Comparison of ENCODE assay signal across 8 cellular contexts in the genomic region with DNA sequence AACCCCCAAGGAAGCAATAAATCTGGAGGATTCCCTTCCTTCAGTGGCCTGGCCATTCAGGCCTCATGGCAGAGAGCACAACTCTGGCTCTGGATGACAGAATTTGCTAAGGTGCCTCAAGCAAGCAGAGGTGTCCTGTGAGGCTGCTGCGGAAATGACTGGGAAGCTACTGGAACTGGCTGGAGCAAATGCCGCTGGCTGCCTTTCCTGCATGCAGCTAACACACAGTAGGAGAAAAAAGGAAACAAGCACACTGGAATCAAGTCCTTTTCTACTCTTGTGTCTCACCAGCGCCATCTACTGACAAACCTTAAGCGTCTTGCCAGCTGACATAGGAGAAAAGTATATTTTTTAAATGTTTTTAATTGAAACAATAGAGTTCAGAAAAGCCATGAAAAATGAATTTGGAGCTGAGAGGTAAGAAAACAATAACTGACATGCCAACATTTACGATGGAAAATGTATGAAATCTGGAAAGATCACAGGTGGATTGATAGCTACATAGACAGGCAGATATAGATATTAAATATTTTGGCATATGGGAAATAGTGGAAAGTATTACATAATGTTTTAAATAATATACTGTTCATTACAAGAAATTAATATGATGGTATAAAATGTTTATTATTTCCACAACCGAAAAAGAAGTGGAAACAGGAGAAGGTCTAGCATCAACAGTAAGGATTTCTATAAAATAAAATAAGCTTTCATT.
DNase-seq lines count a peak whose midpoint lies in the region; ATAC-seq, FAIRE-seq and TF ChIP-seq lines count a peak whose summit lies in the region.

No MANE protein-coding gene starts in this region.

- H3K4me3 ChIP-seq in astrocyte (ENCODE audit: insufficient read depth, low read depth, low read length) (no peak overlapping the region), tibial artery (no peak overlapping the region)

- H3K27me3 ChIP-seq in astrocyte (ENCODE audit: insufficient read depth, low read length) (no peaks in the 10 kb centered on the region), tibial artery (no peaks in the 10 kb centered on the region)

- H3K79me2 ChIP-seq in astrocyte (ENCODE audit: insufficient read depth, low read length), result no peaks in the 10 kb centered on the region

- intact Hi-C loops in tibial artery (cut with DNase I; ENCODE audit: low total_unique reads), result no loop called here

- no peak overlapping the region for H3K9ac ChIP-seq in astrocyte (ENCODE audit: low read length)

- TF ChIP-seq CTCF in D721Med (IDR thresholded peaks at IDR 0.05; ENCODE audit: insufficient read depth, missing control alignments) (peak; percentile 93), astrocyte (IDR thresholded peaks at IDR 0.05; ENCODE audit: insufficient read depth, low read depth, low read length) (peak; percentile 80), tibial artery (IDR thresholded peaks at IDR 0.05) (peak; percentile 60 to 76)

- H3K4me3 Mint-ChIP-seq in astrocyte (ENCODE audit: unreplicated experiment), result no peak overlapping the region

- no peaks in the 10 kb centered on the region for H3K9me3 Mint-ChIP-seq in astrocyte (ENCODE audit: unreplicated experiment)

- peaks cover 2% of the 10 kb centered on the region for H3K4me1 Mint-ChIP-seq in astrocyte (ENCODE audit: low read depth, unreplicated experiment)

- H3K4me1 ChIP-seq in astrocyte (ENCODE audit: insufficient read depth, low read length), result no peaks in the 10 kb centered on the region
- H3K4me1 ChIP-seq in tibial artery, result no peaks in the 10 kb centered on the region

- H2AFZ ChIP-seq in astrocyte (ENCODE audit: low read depth, low read length), result peak overlapping the region; percentile 79

- no peak overlapping the region for H3K27ac ChIP-seq in astrocyte (ENCODE audit: low read depth, low read length)
- H3K27ac ChIP-seq in tibial artery, result no peak overlapping the region

- FAIRE-seq in D721Med (lab: Jason Lieb, UNC) (no peak), astrocyte (lab: Jason Lieb, UNC) (no peak)

- peak; percentile 72 for ATAC-seq in GM19328 (IDR thresholded peaks at IDR 0.05; ENCODE audit: unreplicated experiment)

- H3K4me2 ChIP-seq in astrocyte (ENCODE audit: low read length), result peak overlapping the region; percentile 34

- H4K20me1 ChIP-seq in astrocyte (ENCODE audit: insufficient read depth, low read length), result no peaks in the 10 kb centered on the region

- H3K36me3 ChIP-seq in astrocyte (ENCODE audit: insufficient read depth, low read length) (no peaks in the 10 kb centered on the region), tibial artery (no peaks in the 10 kb centered on the region)

- no peaks in the 10 kb centered on the region for H3K27me3 Mint-ChIP-seq in astrocyte (ENCODE audit: low read depth, unreplicated experiment)

- no peak overlapping the region for H3K27ac Mint-ChIP-seq in astrocyte (ENCODE audit: unreplicated experiment)

- no peaks in the 10 kb centered on the region for H3K36me3 Mint-ChIP-seq in astrocyte (ENCODE audit: low read depth, unreplicated experiment)

- no peaks in the 10 kb centered on the region for H3K9me3 ChIP-seq in astrocyte (ENCODE audit: insufficient read depth, low read depth, low read length)
- no peaks in the 10 kb centered on the region for H3K9me3 ChIP-seq in tibial artery

- DNase-seq in D721Med (ENCODE audit: insufficient read length, low spot score) (no peak), HK-2 (ENCODE audit: unreplicated experiment) (peak; percentile 38), NCI-H524 (lab: John Stamatoyannopoulos, UW) (peak; percentile 63 to 83), astrocyte (ENCODE audit: low read depth) (peak; percentile 47), iris pigment epithelial cell (ENCODE audit: low read depth) (peak; percentile 69), tibial artery (no peak), GF-D8 (lab: John Stamatoyannopoulos, UW) (no peak)

Comparison
In these comparisons a context has a peak if more than half of its experiments do, and no peak if none do; other contexts are left out.
1. DNase-seq: peak in HK-2 (single experiment), NCI-H524 (2 of 2), astrocyte (single experiment) and iris pigment epithelial cell (single experiment); none in D721Med (single experiment), tibial artery (0 of 2) and GF-D8 (single experiment).
2. Peak in every context shown above with its lines, with median percentiles within 50 percentile points of each other: CTCF ChIP-seq.